In the genomic region with DNA sequence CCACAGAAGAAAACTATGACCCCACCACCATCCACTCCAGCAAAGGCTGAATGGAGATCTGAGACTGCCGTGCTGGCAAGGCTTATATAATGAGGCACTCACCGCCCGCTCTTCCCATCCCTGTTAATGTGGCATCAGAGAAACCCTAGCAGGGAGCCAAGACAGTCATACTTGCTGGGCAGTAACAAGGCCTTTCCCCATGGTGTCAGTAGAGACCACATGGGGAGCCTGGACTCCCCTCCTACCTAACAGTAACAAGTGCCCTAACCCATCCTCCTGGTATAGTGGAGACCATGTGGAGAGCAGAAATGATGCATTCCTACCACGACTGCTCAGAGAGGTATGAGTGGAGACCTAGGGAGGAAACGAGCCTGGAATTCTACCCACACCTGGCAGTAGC, we compare ENCODE assay signal across 9 cellular contexts.
DNase-seq lines count a peak whose midpoint lies in the region; ATAC-seq, FAIRE-seq and TF ChIP-seq lines count a peak whose summit lies in the region.
"Had no signal": no experiment of that assay in that cellular context is flagged by ENCODE, and none has a peak within 500 bp of the region (broad histone marks: within the 10 kb centered on the region; RNA-seq: fewer than 3 reads in every experiment).

No MANE protein-coding gene starts in this region.

- no peak overlapping the region for H2AFZ ChIP-seq in endothelial cell of umbilical vein (ENCODE audit: low read depth, low read length)

- TF ChIP-seq POLR2A in endothelial cell of umbilical vein (IDR thresholded peaks at IDR 0.05; ENCODE audit: low read depth, low read length) (no peak), H54 (IDR thresholded peaks at IDR 0.05; ENCODE audit: low read depth, low read length) (no peak)

- peak overlapping the region; percentile 58; the same call in 1 of the 2 replicates for H3K9ac ChIP-seq in BLaER1
- no peak overlapping the region for H3K9ac ChIP-seq in endothelial cell of umbilical vein (replicated peaks; ENCODE audit: extremely low read depth, insufficient read depth, low read length)
- no peak overlapping the region for H3K9ac ChIP-seq in muscle layer of colon (ENCODE audit: low read length)

- peak; percentile 26 for FAIRE-seq in endothelial cell of umbilical vein (lab: Jason Lieb, UNC)
- no peak for FAIRE-seq in H54 (lab: Jason Lieb, UNC)

- H3K27me3 ChIP-seq in BLaER1 (no peaks in the 10 kb centered on the region), endothelial cell of umbilical vein (ENCODE audit: control insufficient read depth in 2 of 2, insufficient read depth in 2 of 2, low read length in 2 of 2) (no peaks in the 10 kb centered on the region), muscle layer of colon (ENCODE audit: control insufficient read depth in 1 of 2, insufficient read depth in 2 of 2, low read length in 2 of 2) (no peaks in the 10 kb centered on the region)

- peak overlapping the region; percentile 82 for H3K4me2 ChIP-seq in BLaER1
- no peak overlapping the region for H3K4me2 ChIP-seq in endothelial cell of umbilical vein (ENCODE audit: insufficient read depth, low read length)

- no peaks in the 10 kb centered on the region for H4K20me1 ChIP-seq in BLaER1
- no peaks in the 10 kb centered on the region for H4K20me1 ChIP-seq in endothelial cell of umbilical vein (replicated peaks; ENCODE audit: control insufficient read depth, extremely low read depth, insufficient read depth, low read length)

- CTCF ChIA-PET in endothelial cell of umbilical vein (lab: Charles Lee): interaction anchor here (1.4 to 2.1 kb wide), 3 partner anchors 248 to 313 kb away, joined by 5 to 8 read pairs (median 5); no protein-coding TSS in a partner anchor

- dilution Hi-C loops in endothelial cell of umbilical vein (cut with MboI; ENCODE audit: extremely low pct_ligation_motif_present, low sequenced_read_pairs): no loop called here

- POLR2A ChIA-PET in endothelial cell of umbilical vein (lab: Charles Lee): no interaction called here

- DNase-seq in NCI-H1092 treated with DMSO at 0.1 percent for 48 hours (lab: John Stamatoyannopoulos, UW) (peak; percentile 56), endothelial cell of umbilical vein (ENCODE audit: low read depth, low spot score) (peak; percentile 38), H54 (ENCODE audit: insufficient read length, low spot score) (no peak)

- H3K9me3 ChIP-seq in BLaER1: 0 out of 2 replicates have a peak, but pooled peaks cover 4% of the 10 kb centered on the region
- H3K9me3 ChIP-seq in endothelial cell of umbilical vein (replicated peaks; ENCODE audit: control insufficient read depth, insufficient read depth, low read length): no peaks in the 10 kb centered on the region
- H3K9me3 ChIP-seq in muscle layer of colon (ENCODE audit: low read length): no peaks in the 10 kb centered on the region

- BruUV-seq in endothelial cell of umbilical vein (replicated peaks; lab: Mats Ljungman, UMichigan): no TSS peak

- ATAC-seq in HG03460 (IDR thresholded peaks at IDR 0.05; ENCODE audit: unreplicated experiment) (no peak), HG03108 (IDR thresholded peaks at IDR 0.05; ENCODE audit: unreplicated experiment) (no peak), HG03097 (IDR thresholded peaks at IDR 0.05; ENCODE audit: low FRiP score, unreplicated experiment) (no peak)

- TF ChIP-seq CTCF in endothelial cell of umbilical vein (IDR thresholded peaks at IDR 0.05; ENCODE audit: extremely low read depth in 1 of 2, insufficient read depth in 1 of 2, low read depth in 1 of 2, low read length in 2 of 2): peak; percentile 25 to 49

- no peaks in the 10 kb centered on the region for H3K9me1 ChIP-seq in endothelial cell of umbilical vein (replicated peaks; ENCODE audit: control insufficient read depth, extremely low read depth, insufficient read depth, low read length)

- intact Hi-C loops in endothelial cell of umbilical vein (cut with micrococcal nuclease): loop anchor here (1.0 to 2.0 kb wide), 4 partner anchors 34 to 314 kb away; no protein-coding TSS in a partner anchor

- H3K79me2 ChIP-seq in endothelial cell of umbilical vein (ENCODE audit: control insufficient read depth, insufficient read depth, low read length): no peaks in the 10 kb centered on the region

- peak overlapping the region; percentile 1; the same call in 1 of the 2 replicates for H3K4me3 ChIP-seq in BLaER1
- no peak overlapping the region for H3K4me3 ChIP-seq in endothelial cell of umbilical vein (replicated peaks in 1 of 3; ENCODE audit: insufficient read depth in 1 of 3, low read depth in 1 of 3, low read length in 3 of 3)
- H3K4me3 ChIP-seq in muscle layer of colon (ENCODE audit: low read depth in 1 of 2, low read length in 2 of 2): no peak overlapping the region

- H3K4me1 ChIP-seq in BLaER1: peaks cover 61% of the 10 kb centered on the region
- H3K4me1 ChIP-seq in endothelial cell of umbilical vein (ENCODE audit: control insufficient read depth, extremely low read depth, insufficient read depth, low read length): peaks cover 10% of the 10 kb centered on the region
- peaks cover 10% of the 10 kb centered on the region for H3K4me1 ChIP-seq in muscle layer of colon (ENCODE audit: insufficient read depth, low read length)

- H3K27ac ChIP-seq in BLaER1 (peak overlapping the region; percentile 71), endothelial cell of umbilical vein (ENCODE audit: insufficient read depth, low read depth, low read length) (no peak overlapping the region), muscle layer of colon (ENCODE audit: low read depth, low read length) (peak overlapping the region; percentile 10)
- H3K27ac ChIP-seq: epithelial cell of prostate had no signal

- no peaks in the 10 kb centered on the region for H3K36me3 ChIP-seq in BLaER1
- no peaks in the 10 kb centered on the region for H3K36me3 ChIP-seq in endothelial cell of umbilical vein (ENCODE audit: control insufficient read depth in 2 of 2, extremely low read depth in 1 of 2, insufficient read depth in 2 of 2, low read length in 2 of 2)
- no peaks in the 10 kb centered on the region for H3K36me3 ChIP-seq in muscle layer of colon (ENCODE audit: insufficient read depth, low read length)

TF ChIP-seq in endothelial cell of umbilical vein, 7 proteins besides CTCF, POLR2A, EP300 and RAD21:
- TF ChIP-seq, protein P1, sequence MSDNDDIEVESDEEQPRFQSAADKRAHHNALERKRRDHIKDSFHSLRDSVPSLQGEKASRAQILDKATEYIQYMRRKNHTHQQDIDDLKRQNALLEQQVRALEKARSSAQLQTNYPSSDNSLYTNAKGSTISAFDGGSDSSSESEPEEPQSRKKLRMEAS (IDR thresholded peaks at IDR 0.05; ENCODE audit: insufficient read depth, insufficient read length): no peak
- no peak for TF ChIP-seq JUN (IDR thresholded peaks at IDR 0.05; ENCODE audit: borderline replicate concordance, insufficient read depth, insufficient read length, low read depth)
- no peak for TF ChIP-seq POLR2AphosphoS5 (IDR thresholded peaks at IDR 0.05; ENCODE audit: insufficient read depth, low read depth, low read length)
- TF ChIP-seq GATA2 (IDR thresholded peaks at IDR 0.05; ENCODE audit: insufficient read depth, insufficient read length, low read depth, low read length): no peak
- no peak for TF ChIP-seq FOS (IDR thresholded peaks at IDR 0.05; ENCODE audit: borderline replicate concordance, insufficient read depth, low read length)
- no peak for TF ChIP-seq MYC (IDR thresholded peaks at IDR 0.05; ENCODE audit: low read depth, low read length)
- TF ChIP-seq EZH2 (IDR thresholded peaks at IDR 0.05; ENCODE audit: borderline replicate concordance, low read depth, low read length, severe bottlenecking): no peak
TF ChIP-seq in endothelial cell of umbilical vein: peak in this region for 0.
